ENCODE assay signal across 16 cellular contexts in the genomic region with DNA sequence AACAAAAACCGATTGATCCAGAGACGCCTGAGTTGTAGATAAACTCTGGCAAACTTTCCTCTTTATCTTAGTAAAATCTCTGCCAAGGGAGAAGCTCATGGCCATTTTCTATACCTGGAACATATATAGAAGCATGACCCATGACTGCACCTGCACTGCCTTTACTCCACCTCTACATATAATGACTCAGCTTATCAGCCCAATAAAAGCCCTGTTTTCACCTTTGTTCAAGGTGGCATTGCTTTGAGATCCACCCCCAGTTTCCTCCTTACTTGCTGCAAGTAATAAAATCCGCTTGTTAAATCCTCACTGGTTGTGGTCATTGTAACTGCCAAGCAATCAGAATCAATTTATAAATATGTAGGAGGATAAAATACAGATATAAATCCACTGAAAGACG.
DNase-seq lines count a peak whose midpoint lies in the region; ATAC-seq and TF ChIP-seq lines count a peak whose summit lies in the region.
"Had no signal": no experiment of that assay in that cellular context is flagged by ENCODE, and none has a peak within 500 bp of the region (broad histone marks: within the 10 kb centered on the region; RNA-seq: fewer than 3 reads in every experiment).

No MANE protein-coding gene starts in this region.

- intact Hi-C loops in left colon (cut with DNase I, micrococcal nuclease), result no loop called here
- intact Hi-C loops in CD4-positive, alpha-beta memory T cell (cut with micrococcal nuclease), result no loop called here

- no peak overlapping the region for H3K27ac ChIP-seq in GM23338 (ENCODE audit: low read depth)
- peak overlapping the region; percentile 85 for H3K27ac ChIP-seq in MM.1S (ENCODE audit: low read length)
- H3K27ac ChIP-seq in CD4-positive, alpha-beta memory T cell (ENCODE audit: low read depth, low read length), result no peak overlapping the region
- H3K27ac ChIP-seq in CD8-positive, alpha-beta memory T cell (ENCODE audit: low read depth, low read length), result no peak overlapping the region
- H3K27ac ChIP-seq: C4-2B, SJCRH30 had no signal

- ATAC-seq in GM23338 (peak; percentile 50), left colon (peak; percentile 99), HG03432 (IDR thresholded peaks at IDR 0.05; ENCODE audit: unreplicated experiment) (no peak)
- ATAC-seq: T-cell had no signal

- no peaks in the 10 kb centered on the region for H3F3A ChIP-seq in GM23338 (replicated peaks; ENCODE audit: low read depth)
- H3F3A ChIP-seq in MM.1S (ENCODE audit: insufficient read depth, low read length), result peaks cover 12% of the 10 kb centered on the region

- H4K20me1 ChIP-seq in GM23338 (replicated peaks; ENCODE audit: insufficient read depth) (no peaks in the 10 kb centered on the region), MM.1S (ENCODE audit: insufficient read depth, low read length) (no peaks in the 10 kb centered on the region)

- H3K9me3 ChIP-seq in MM.1S (replicated peaks; ENCODE audit: insufficient read depth, low read length), result no peaks in the 10 kb centered on the region
- no peaks in the 10 kb centered on the region for H3K9me3 ChIP-seq in CD4-positive, alpha-beta memory T cell (ENCODE audit: control insufficient read depth in 1 of 2, low read length in 2 of 2)
- no peaks in the 10 kb centered on the region for H3K9me3 ChIP-seq in CD8-positive, alpha-beta memory T cell (ENCODE audit: low read length)
- H3K9me3 ChIP-seq: SJCRH30 had no signal

- peak overlapping the region; percentile 45 for H3K9ac ChIP-seq in MM.1S (ENCODE audit: low read length)

- DNase-seq in GM23338 (ENCODE audit: low spot score) (no peak), MM.1S (peak; percentile 89), left colon (peak; percentile 15 to 53), renal cortical epithelial cell (ENCODE audit: low read depth) (peak; percentile 21)
- DNase-seq in CD4-positive, alpha-beta memory T cell, result no peak
- DNase-seq in CD8-positive, alpha-beta memory T cell, result no peak
- DNase-seq: GDM1, Kasumi-1, NCI-H1092, NCI-H1436 treated with DMSO at 0.1 percent for 48 hours, NCI-H2029, NCI-H226, SJCRH30, T-cell had no signal

- TF ChIP-seq CTCF in GM23338 (conservative IDR thresholded peaks at IDR 0.05; ENCODE audit: low read depth in 2 of 2) (no peak), MM.1S (IDR thresholded peaks at IDR 0.05; ENCODE audit: low read length) (no peak)

- H3K4me1 Mint-ChIP-seq in GM23338, result peaks cover 17% of the 10 kb centered on the region
- no peaks in the 10 kb centered on the region for H3K4me1 Mint-ChIP-seq in CD4-positive, alpha-beta memory T cell
- H3K4me1 Mint-ChIP-seq in CD8-positive, alpha-beta memory T cell, result no peaks in the 10 kb centered on the region
- H3K4me1 Mint-ChIP-seq: T-cell had no signal

- H3K36me3 Mint-ChIP-seq in GM23338 (ENCODE audit: low read depth), result peaks cover 8% of the 10 kb centered on the region
- H3K36me3 Mint-ChIP-seq in CD4-positive, alpha-beta memory T cell, result no peaks in the 10 kb centered on the region
- no peaks in the 10 kb centered on the region for H3K36me3 Mint-ChIP-seq in CD8-positive, alpha-beta memory T cell
- H3K36me3 Mint-ChIP-seq: T-cell had no signal

- H3K27me3 Mint-ChIP-seq in GM23338 (ENCODE audit: insufficient read depth, low read depth, poor library complexity), result peaks cover 2% of the 10 kb centered on the region
- no peaks in the 10 kb centered on the region for H3K27me3 Mint-ChIP-seq in CD4-positive, alpha-beta memory T cell
- H3K27me3 Mint-ChIP-seq in CD8-positive, alpha-beta memory T cell, result no peaks in the 10 kb centered on the region
- H3K27me3 Mint-ChIP-seq: T-cell had no signal

- no peak overlapping the region; the same call in 1 of the 2 replicates for H3K27ac Mint-ChIP-seq in GM23338
- no peak overlapping the region for H3K27ac Mint-ChIP-seq in CD4-positive, alpha-beta memory T cell
- no peak overlapping the region for H3K27ac Mint-ChIP-seq in CD8-positive, alpha-beta memory T cell
- H3K27ac Mint-ChIP-seq: T-cell had no signal

- H3K4me3 ChIP-seq in GM23338, result no peak overlapping the region
- H3K4me3 ChIP-seq in MM.1S (ENCODE audit: low read length), result peak overlapping the region; percentile 31
- no peak overlapping the region for H3K4me3 ChIP-seq in CD4-positive, alpha-beta memory T cell (ENCODE audit: low read length in 2 of 2)
- H3K4me3 ChIP-seq in CD8-positive, alpha-beta memory T cell (ENCODE audit: low read length), result no peak overlapping the region
- H3K4me3 ChIP-seq: SJCRH30 had no signal

- CTCF ChIA-PET in CD4-positive, alpha-beta memory T cell (lab: Charles Lee; ENCODE audit: partially characterized antibody), result no interaction called here
- CTCF ChIA-PET in CD8-positive, alpha-beta memory T cell (lab: Charles Lee), result no interaction called here

- H3K27me3 ChIP-seq in GM23338 (ENCODE audit: insufficient read depth) (no peaks in the 10 kb centered on the region), MM.1S (replicated peaks; ENCODE audit: insufficient read depth, low read length) (no peaks in the 10 kb centered on the region)
- no peaks in the 10 kb centered on the region for H3K27me3 ChIP-seq in CD4-positive, alpha-beta memory T cell (ENCODE audit: insufficient read depth, low read length)
- no peaks in the 10 kb centered on the region for H3K27me3 ChIP-seq in CD8-positive, alpha-beta memory T cell (ENCODE audit: insufficient read depth, low read length, poor library complexity, severe bottlenecking)
- H3K27me3 ChIP-seq: SJCRH30 had no signal

- H3K4me3 Mint-ChIP-seq in GM23338, result no peak overlapping the region
- no peak overlapping the region for H3K4me3 Mint-ChIP-seq in CD4-positive, alpha-beta memory T cell
- no peak overlapping the region for H3K4me3 Mint-ChIP-seq in CD8-positive, alpha-beta memory T cell
- H3K4me3 Mint-ChIP-seq: T-cell had no signal

- H3K36me3 ChIP-seq in GM23338 (ENCODE audit: insufficient read depth) (no peaks in the 10 kb centered on the region), MM.1S (replicated peaks; ENCODE audit: insufficient read depth, low read length) (no peaks in the 10 kb centered on the region)
- no peaks in the 10 kb centered on the region for H3K36me3 ChIP-seq in CD4-positive, alpha-beta memory T cell (ENCODE audit: insufficient read depth, low read length)
- H3K36me3 ChIP-seq in CD8-positive, alpha-beta memory T cell (ENCODE audit: insufficient read depth, low read length), result no peaks in the 10 kb centered on the region
- H3K36me3 ChIP-seq: SJCRH30 had no signal

- peaks cover 30% of the 10 kb centered on the region for H3K4me1 ChIP-seq in GM23338 (ENCODE audit: insufficient read depth)
- H3K4me1 ChIP-seq in MM.1S (ENCODE audit: low read length), result peaks cover 11% of the 10 kb centered on the region; the same call in 1 of the 2 replicates
- H3K4me1 ChIP-seq in CD4-positive, alpha-beta memory T cell (ENCODE audit: insufficient read depth, low read length), result no peaks in the 10 kb centered on the region
- H3K4me1 ChIP-seq in CD8-positive, alpha-beta memory T cell (ENCODE audit: insufficient read depth, low read length), result no peaks in the 10 kb centered on the region
- H3K4me1 ChIP-seq: SJCRH30 had no signal

- H3K9me3 Mint-ChIP-seq in GM23338, result peaks cover 6% of the 10 kb centered on the region
- peaks cover 0 to 7% (median 2%) of the 10 kb centered on the region in 8 donors for H3K9me3 Mint-ChIP-seq in CD4-positive, alpha-beta memory T cell
- H3K9me3 Mint-ChIP-seq in CD8-positive, alpha-beta memory T cell, result peaks cover 0 to 12% (median 9%) of the 10 kb centered on the region in 5 donors

- H2AFZ ChIP-seq in GM23338 (peak overlapping the region; percentile 20; the same call in 1 of the 2 replicates), MM.1S (ENCODE audit: low read length) (peak overlapping the region; percentile 35)

- H3K9me2 ChIP-seq in GM23338 (ENCODE audit: insufficient read depth), result no peaks in the 10 kb centered on the region; the same call in 1 of the 2 replicates
- H3K9me2 ChIP-seq in MM.1S (replicated peaks; ENCODE audit: insufficient read depth, low read length), result no peaks in the 10 kb centered on the region

- no peaks in the 10 kb centered on the region for H3K79me2 ChIP-seq in GM23338 (replicated peaks; ENCODE audit: insufficient read depth)
- H3K79me2 ChIP-seq in MM.1S (ENCODE audit: low read length), result no peaks in the 10 kb centered on the region

- POLR2A ChIA-PET in CD4-positive, alpha-beta memory T cell (lab: Charles Lee; ENCODE audit: partially characterized antibody), result no interaction called here
- POLR2A ChIA-PET in CD8-positive, alpha-beta memory T cell (lab: Charles Lee), result no interaction called here

- H3K4me2 ChIP-seq in GM23338, result peak overlapping the region; percentile 59
- H3K4me2 ChIP-seq in MM.1S (ENCODE audit: low read depth, low read length), result peak overlapping the region; percentile 56

TF ChIP-seq in GM23338, 12 proteins besides CTCF, POLR2A, EP300 and RAD21 (continues in another document):
- TF ChIP-seq EZH2 (IDR thresholded peaks at IDR 0.05; ENCODE audit: low read depth, unreplicated experiment) (no peak), STAT1 (IDR thresholded peaks at IDR 0.05; ENCODE audit: unreplicated experiment) (no peak)
- TF ChIP-seq, protein P1, sequence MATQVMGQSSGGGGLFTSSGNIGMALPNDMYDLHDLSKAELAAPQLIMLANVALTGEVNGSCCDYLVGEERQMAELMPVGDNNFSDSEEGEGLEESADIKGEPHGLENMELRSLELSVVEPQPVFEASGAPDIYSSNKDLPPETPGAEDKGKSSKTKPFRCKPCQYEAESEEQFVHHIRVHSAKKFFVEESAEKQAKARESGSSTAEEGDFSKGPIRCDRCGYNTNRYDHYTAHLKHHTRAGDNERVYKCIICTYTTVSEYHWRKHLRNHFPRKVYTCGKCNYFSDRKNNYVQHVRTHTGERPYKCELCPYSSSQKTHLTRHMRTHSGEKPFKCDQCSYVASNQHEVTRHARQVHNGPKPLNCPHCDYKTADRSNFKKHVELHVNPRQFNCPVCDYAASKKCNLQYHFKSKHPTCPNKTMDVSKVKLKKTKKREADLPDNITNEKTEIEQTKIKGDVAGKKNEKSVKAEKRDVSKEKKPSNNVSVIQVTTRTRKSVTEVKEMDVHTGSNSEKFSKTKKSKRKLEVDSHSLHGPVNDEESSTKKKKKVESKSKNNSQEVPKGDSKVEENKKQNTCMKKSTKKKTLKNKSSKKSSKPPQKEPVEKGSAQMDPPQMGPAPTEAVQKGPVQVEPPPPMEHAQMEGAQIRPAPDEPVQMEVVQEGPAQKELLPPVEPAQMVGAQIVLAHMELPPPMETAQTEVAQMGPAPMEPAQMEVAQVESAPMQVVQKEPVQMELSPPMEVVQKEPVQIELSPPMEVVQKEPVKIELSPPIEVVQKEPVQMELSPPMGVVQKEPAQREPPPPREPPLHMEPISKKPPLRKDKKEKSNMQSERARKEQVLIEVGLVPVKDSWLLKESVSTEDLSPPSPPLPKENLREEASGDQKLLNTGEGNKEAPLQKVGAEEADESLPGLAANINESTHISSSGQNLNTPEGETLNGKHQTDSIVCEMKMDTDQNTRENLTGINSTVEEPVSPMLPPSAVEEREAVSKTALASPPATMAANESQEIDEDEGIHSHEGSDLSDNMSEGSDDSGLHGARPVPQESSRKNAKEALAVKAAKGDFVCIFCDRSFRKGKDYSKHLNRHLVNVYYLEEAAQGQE (IDR thresholded peaks at IDR 0.05; ENCODE audit: unreplicated experiment), result no peak

Comparison
In these comparisons a context has a peak if more than half of its experiments do, and no peak if none do; other contexts are left out.
1. DNase-seq: peak in MM.1S (single experiment), left colon (2 of 2) and renal cortical epithelial cell (single experiment); none in GM23338 (single experiment), CD4-positive, alpha-beta memory T cell (0 of 5) and CD8-positive, alpha-beta memory T cell (0 of 5).